Comparison of ENCODE assay signal across 15 cellular contexts in the genomic region with DNA sequence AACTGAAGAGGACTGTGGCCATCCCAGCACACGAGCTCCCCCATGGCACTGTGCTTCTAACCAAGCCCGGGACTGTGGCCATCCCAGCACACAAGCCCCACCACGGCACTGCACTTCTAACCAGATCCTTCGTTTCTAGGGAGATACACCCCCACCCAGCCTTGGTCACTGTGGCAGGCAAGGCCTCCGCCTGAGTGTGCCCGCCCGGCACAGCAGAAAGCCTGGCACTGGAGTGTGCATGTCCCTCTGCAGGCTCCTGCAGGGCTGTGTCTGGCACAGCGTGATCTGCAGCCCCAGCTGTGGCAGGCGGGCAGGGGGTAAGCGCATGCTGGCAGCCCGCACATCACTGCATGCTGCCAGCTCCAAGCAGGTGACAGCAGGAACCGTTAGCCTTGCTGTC. TPM values are rescaled to one million over a fixed set of nuclear protein-coding genes. Genes with fewer than 3 reads are reported as not detected.
DNase-seq lines count a peak whose midpoint lies in the region; ATAC-seq, FAIRE-seq and TF ChIP-seq lines count a peak whose summit lies in the region.
"Had no signal": no experiment of that assay in that cellular context is flagged by ENCODE, and none has a peak within 500 bp of the region (broad histone marks: within the 10 kb centered on the region; RNA-seq: fewer than 3 reads in every experiment).

No MANE protein-coding gene starts in this region.

- intact Hi-C loops in lower lobe of right lung (cut with DNase I), result no loop called here
- intact Hi-C loops in CD14-positive monocyte (cut with micrococcal nuclease), result no loop called here

- no peak overlapping the region for H3K4me3 ChIP-seq in HEK293 (ENCODE audit: low read depth, low read length)
- H3K4me3 ChIP-seq in lower lobe of right lung, result no peak overlapping the region
- H3K4me3 ChIP-seq in small intestine (ENCODE audit: low read depth in 1 of 2, low read length in 2 of 2), result no peak overlapping the region
- H3K4me3 ChIP-seq: BLaER1, coronary artery, smooth muscle cell had no signal

- peak; percentile 22 to 64 for ATAC-seq in lower lobe of right lung
- no peak for ATAC-seq in naive thymus-derived CD8-positive, alpha-beta T cell
- ATAC-seq: activated CD8-positive, alpha-beta T cell treated with anti-CD3 and anti-CD28 coated beads, Interleukin-2, amount 10 ng/mL, durations not matched to agents 7 days and 5 days; activated T-helper 17 cell treated with anti-CD3 and anti-CD28 coated beads, Interleukin-2, amount 50 U/mL, for 72 hours had no signal

- no peak for DNase-seq in lower lobe of right lung
- DNase-seq in small intestine, result peak; percentile 37
- no peak for DNase-seq in NCI-H2081 treated with DMSO at 0.1 percent for 48 hours (lab: John Stamatoyannopoulos, UW)
- DNase-seq in naive thymus-derived CD8-positive, alpha-beta T cell, result no peak
- DNase-seq in CD14-positive monocyte (ENCODE audit: low spot score), result no peak
- DNase-seq: activated CD8-positive, alpha-beta T cell treated with anti-CD3 and anti-CD28 coated beads, Interleukin-2, amount 10 ng/mL, durations not matched to agents 7 days and 5 days; EL; NCI-H2171 treated with DMSO at 0.1 percent for 48 hours; stimulated activated naive CD8-positive, alpha-beta T cell treated with anti-CD3 and anti-CD28 coated beads, Interleukin-15, amount 100 ng/mL, for 72 hours had no signal

- no peaks in the 10 kb centered on the region for H3K27me3 ChIP-seq in lower lobe of right lung (ENCODE audit: low read depth)
- H3K27me3 ChIP-seq in small intestine (ENCODE audit: control insufficient read depth in 2 of 2, insufficient read depth in 2 of 2, low read length in 2 of 2), result no peaks in the 10 kb centered on the region
- H3K27me3 ChIP-seq: BLaER1 had no signal

- H3K27me3 Mint-ChIP-seq in brain, result peaks cover 2% of the 10 kb centered on the region
- H3K27me3 Mint-ChIP-seq in naive thymus-derived CD8-positive, alpha-beta T cell, result no peaks in the 10 kb centered on the region
- H3K27me3 Mint-ChIP-seq in CD14-positive monocyte (ENCODE audit: low read depth in 3 of 3), result peaks cover 0 to 1% (median 0%) of the 10 kb centered on the region in 3 donors
- H3K27me3 Mint-ChIP-seq: activated T-helper 17 cell treated with anti-CD3 and anti-CD28 coated beads, Interleukin-2, amount 50 U/mL, for 72 hours; stimulated activated naive CD8-positive, alpha-beta T cell treated with anti-CD3 and anti-CD28 coated beads, Interleukin-15, amount 100 ng/mL, for 72 hours had no signal

- H3K27ac Mint-ChIP-seq in brain (peak overlapping the region; percentile 55 to 91 (median 81)), CD14-positive monocyte (no peak overlapping the region)
- H3K27ac Mint-ChIP-seq in naive thymus-derived CD8-positive, alpha-beta T cell, result peak overlapping the region in 2 of 10 donors; percentile 41 to 46
- H3K27ac Mint-ChIP-seq: activated CD8-positive, alpha-beta T cell treated with anti-CD3 and anti-CD28 coated beads, Interleukin-2, amount 10 ng/mL, durations not matched to agents 7 days and 5 days; activated T-helper 17 cell treated with anti-CD3 and anti-CD28 coated beads, Interleukin-2, amount 50 U/mL, for 72 hours; stimulated activated naive CD8-positive, alpha-beta T cell treated with anti-CD3 and anti-CD28 coated beads, Interleukin-15, amount 100 ng/mL, for 72 hours had no signal

- POLR2A ChIA-PET in HEK293 (lab: Yijun Ruan, JAX), result no interaction called here
- POLR2A ChIA-PET in naive thymus-derived CD8-positive, alpha-beta T cell (lab: Charles Lee), result no interaction called here

- H3K36me3 Mint-ChIP-seq in brain (peaks cover 8% of the 10 kb centered on the region), CD14-positive monocyte (no peaks in the 10 kb centered on the region)
- no peaks in the 10 kb centered on the region for H3K36me3 Mint-ChIP-seq in naive thymus-derived CD8-positive, alpha-beta T cell

- 24 to 67% (median 36%) methylated on average over 12 of the region's 12 CpGs for WGBS in small intestine, 3 donors

- H3K36me3 ChIP-seq in HEK293 (ENCODE audit: control insufficient read depth in 2 of 2, insufficient read depth in 1 of 2, low read length in 2 of 2) (no peaks in the 10 kb centered on the region), lower lobe of right lung (no peaks in the 10 kb centered on the region), small intestine (ENCODE audit: control insufficient read depth in 2 of 2, insufficient read depth in 2 of 2, low read length in 2 of 2) (no peaks in the 10 kb centered on the region)

- H3K27ac ChIP-seq in HEK293 (ENCODE audit: extremely low read depth, low read depth, low read length) (no peak overlapping the region), lower lobe of right lung (no peak overlapping the region), small intestine (ENCODE audit: low read depth in 1 of 2, low read length in 1 of 2) (peak overlapping the region; percentile 41 to 87)
- H3K27ac ChIP-seq: BLaER1, coronary artery had no signal

- FAIRE-seq in small intestine (lab: Jason Lieb, UNC), result no peak

- H3K4me1 Mint-ChIP-seq in brain (peaks cover 42% of the 10 kb centered on the region), CD14-positive monocyte (no peaks in the 10 kb centered on the region)
- H3K4me1 Mint-ChIP-seq in naive thymus-derived CD8-positive, alpha-beta T cell, result peaks cover 0 to 15% (median 5%) of the 10 kb centered on the region in 4 donors

- H3K4me3 Mint-ChIP-seq in brain, result no peak overlapping the region
- no peak overlapping the region for H3K4me3 Mint-ChIP-seq in naive thymus-derived CD8-positive, alpha-beta T cell
- peak overlapping the region in 1 of 2 donors; percentile 14 for H3K4me3 Mint-ChIP-seq in CD14-positive monocyte
- H3K4me3 Mint-ChIP-seq: activated CD8-positive, alpha-beta T cell treated with anti-CD3 and anti-CD28 coated beads, Interleukin-2, amount 10 ng/mL, durations not matched to agents 7 days and 5 days; activated T-helper 17 cell treated with anti-CD3 and anti-CD28 coated beads, Interleukin-2, amount 50 U/mL, for 72 hours; stimulated activated naive CD8-positive, alpha-beta T cell treated with anti-CD3 and anti-CD28 coated beads, Interleukin-15, amount 100 ng/mL, for 72 hours had no signal

- CTCF ChIA-PET in HEK293 (lab: Yijun Ruan, JAX), result interaction anchor here (2.0 kb wide), 1 partner anchor 22 kb away, joined by 6 read pairs; no protein-coding TSS in a partner anchor

- H3K4me1 ChIP-seq in HEK293 (ENCODE audit: control insufficient read depth, insufficient read depth, low read length), result no peaks in the 10 kb centered on the region; the same call in 1 of the 2 replicates
- peaks cover 10% of the 10 kb centered on the region for H3K4me1 ChIP-seq in lower lobe of right lung
- peaks cover 8 to 16% of the 10 kb centered on the region in 2 donors for H3K4me1 ChIP-seq in small intestine (ENCODE audit: control insufficient read depth in 2 of 2, insufficient read depth in 1 of 2, low read depth in 1 of 2, low read length in 1 of 2)

- TF ChIP-seq CTCF in HEK293 (tag by site-specific recombination; IDR thresholded peaks at IDR 0.05) (no peak), brain (conservative IDR thresholded peaks at IDR 0.05) (no peak), lower lobe of right lung (IDR thresholded peaks at IDR 0.05) (no peak), CD14-positive monocyte (IDR thresholded peaks at IDR 0.05) (no peak)

- H3K9me3 Mint-ChIP-seq in brain, result peaks cover 0 to 7% (median 0%) of the 10 kb centered on the region in 5 experiments
- H3K9me3 Mint-ChIP-seq in naive thymus-derived CD8-positive, alpha-beta T cell, result no peaks in the 10 kb centered on the region
- H3K9me3 Mint-ChIP-seq in CD14-positive monocyte, result peaks cover 0 to under 1% (median 0%) of the 10 kb centered on the region in 7 donors
- H3K9me3 Mint-ChIP-seq: activated T-helper 17 cell treated with anti-CD3 and anti-CD28 coated beads, Interleukin-2, amount 50 U/mL, for 72 hours; stimulated activated naive CD8-positive, alpha-beta T cell treated with anti-CD3 and anti-CD28 coated beads, Interleukin-15, amount 100 ng/mL, for 72 hours had no signal

- H3K9me3 ChIP-seq in HEK293 (ENCODE audit: control insufficient read depth, insufficient read depth, low read depth, low read length) (no peaks in the 10 kb centered on the region), lower lobe of right lung (no peaks in the 10 kb centered on the region), small intestine (ENCODE audit: control insufficient read depth, low read depth) (no peaks in the 10 kb centered on the region)
- H3K9me3 ChIP-seq: BLaER1 had no signal

TF ChIP-seq in HEK293, 187 proteins besides CTCF, POLR2A, EP300 and RAD21:
- TF ChIP-seq ZNF112 (tag by site-specific recombination; IDR thresholded peaks at IDR 0.05), result no peak
- TF ChIP-seq KLF9 (tag by site-specific recombination; IDR thresholded peaks at IDR 0.05; ENCODE audit: low read depth), result no peak
- TF ChIP-seq ZNF501 (tag by site-specific recombination; IDR thresholded peaks at IDR 0.05), result no peak
- peak; percentile 99 for TF ChIP-seq ZIC2 (tag by site-specific recombination; IDR thresholded peaks at IDR 0.05)
- no peak for TF ChIP-seq MEIS1 (CRISPR knock-in tag; IDR thresholded peaks at IDR 0.05; ENCODE audit: borderline replicate concordance)

RNA-seq across cellular contexts. Expression of a gene that starts 49.8 kb away (rescaled TPM):
- polyA plus RNA-seq in brain (ENCODE audit: insufficient read depth, low read depth, low replicate concordance) (41.4 TPM), small intestine (10 to 100 TPM; 17.6 to 42.3 (median 26.8) TPM), CD14-positive monocyte (under 1 TPM in 1 of 2 donors, not detected in 1; 0.03 TPM)
- total RNA-seq in lower lobe of right lung, result 15.3 TPM
- 10 to 100 TPM in 1 of 2 experiments, 1 to 10 TPM in 1; 9.0 to 10.1 TPM for total RNA-seq in naive thymus-derived CD8-positive, alpha-beta T cell
- 1 to 10 TPM in 2 of 3 donors, under 1 TPM in 1; 0.67 to 1.4 (median 1.3) TPM for polyA plus RNA-seq in naive thymus-derived CD8-positive, alpha-beta T cell

Comparison
In these comparisons a context has a peak if more than half of its experiments do, and no peak if none do; other contexts are left out.
1. H3K27ac ChIP-seq: peak in small intestine (2 of 2); none in HEK293 (single experiment) and lower lobe of right lung (single experiment).
2. H3K27ac Mint-ChIP-seq: peak in brain (5 of 5); none in CD14-positive monocyte (0 of 7).
3. ATAC-seq: peak in lower lobe of right lung (2 of 2); none in naive thymus-derived CD8-positive, alpha-beta T cell (0 of 2).
4. RNA of a gene that starts 49.8 kb away (polyA plus RNA-seq): 41.4 TPM in brain (single experiment) and 17.6 to 42.3 TPM in small intestine; 0.67 to 1.4 TPM in naive thymus-derived CD8-positive, alpha-beta T cell and 0.03 TPM in CD14-positive monocyte; every median in the first group is over 4 times any median in the second.